35 cellular contexts compared by ENCODE assay signal in genomic region chr7:124633740-124634139, GRCh38.
"Had no signal": no experiment of that assay in that cellular context is flagged by ENCODE, and none has a peak within 500 bp of the region (broad histone marks: within the 10 kb centered on the region; RNA-seq: fewer than 3 reads in every experiment).

No MANE protein-coding gene starts in this region.

- H3K4me3 ChIP-seq: MG63 had no signal

- H3K9me3 ChIP-seq: MG63 had no signal

- DNase-seq: Karpas-422, Kasumi-1, MG63, MM.1S, NCI-H1048, NCI-H1092, NCI-H1092 treated with DMSO at 0.1 percent for 48 hours, NCI-H1105, NCI-H1105 treated with DMSO at 0.1 percent for 48 hours, NCI-H1417, NCI-H1417 treated with DMSO at 0.1 percent for 48 hours, NCI-H1436, NCI-H1436 treated with DMSO at 0.1 percent for 48 hours, NCI-H146, NCI-H1694, NCI-H1694 treated with DMSO at 0.1 percent for 48 hours, NCI-H187, NCI-H187 treated with DMSO at 0.1 percent for 48 hours, NCI-H1930, NCI-H2029, NCI-H2029 treated with DMSO at 0.1 percent for 48 hours, NCI-H2081, NCI-H2081 treated with DMSO at 0.1 percent for 48 hours, NCI-H2107, NCI-H2171, NCI-H2171 treated with DMSO at 0.1 percent for 48 hours, NCI-H2227 treated with DMSO at 0.1 percent for 48 hours, NCI-H226, NCI-H345, NCI-H446, NCI-H446 treated with DMSO at 0.1 percent for 48 hours, NCI-H510A, NCI-H510A treated with DMSO at 0.1 percent for 48 hours, NCI-H524, NCI-H524 treated with DMSO at 0.1 percent for 48 hours had no signal

- H3K36me3 ChIP-seq: MG63 had no signal

- H3K27me3 ChIP-seq: MG63 had no signal
